ENCODE assay signal across 16 cellular contexts in the genomic region with DNA sequence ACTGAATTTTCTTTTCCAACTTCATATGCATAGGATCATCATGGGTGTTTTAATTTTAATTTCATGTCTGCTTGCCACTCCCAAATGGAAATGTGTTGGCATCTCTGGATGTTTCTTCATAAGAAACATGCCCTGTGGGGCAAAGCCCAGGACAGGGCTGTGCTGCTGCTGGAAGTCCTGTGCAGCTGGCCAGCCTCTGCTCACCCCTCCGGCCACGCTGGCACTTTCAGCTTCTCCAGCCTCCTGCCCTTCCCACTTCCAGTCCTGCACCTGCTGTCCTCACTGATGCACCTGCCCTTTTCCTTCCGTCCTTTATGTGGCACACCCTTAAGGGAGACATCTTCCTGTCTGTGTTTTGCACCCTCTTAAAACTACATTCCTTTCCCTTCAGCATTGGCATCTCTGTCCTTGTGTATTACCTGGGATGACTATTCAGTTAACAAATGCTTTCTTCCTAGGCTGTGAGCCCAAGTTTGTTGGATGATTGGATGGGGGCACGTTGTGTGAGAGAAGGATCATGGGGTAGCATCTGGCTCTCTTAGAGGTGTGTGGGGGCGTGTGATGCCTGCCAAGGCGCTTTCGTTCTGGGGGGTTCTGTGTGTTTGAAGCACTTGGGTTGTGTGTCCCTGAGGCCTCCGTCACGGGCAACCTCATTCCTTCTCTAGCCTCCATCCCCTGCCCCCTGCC. TPM values are rescaled to one million over a fixed set of nuclear protein-coding genes. Genes with fewer than 3 reads are reported as not detected.
DNase-seq lines count a peak whose midpoint lies in the region; ATAC-seq and TF ChIP-seq lines count a peak whose summit lies in the region.
"Had no signal": no experiment of that assay in that cellular context is flagged by ENCODE, and none has a peak within 500 bp of the region (broad histone marks: within the 10 kb centered on the region; RNA-seq: fewer than 3 reads in every experiment).

No MANE protein-coding gene starts in this region.

- H3K4me3 Mint-ChIP-seq in activated CD8-positive, alpha-beta T cell treated with anti-CD3 and anti-CD28 coated beads, Interleukin-2, amount 10 ng/mL, durations not matched to agents 7 days and 5 days, result no peak overlapping the region
- no peak overlapping the region for H3K4me3 Mint-ChIP-seq in activated CD4-positive, alpha-beta T cell treated with anti-CD3 and anti-CD28 coated beads, Interleukin-2, amount 10 ng/mL, durations not matched to agents 24 days and 14 days
- H3K4me3 Mint-ChIP-seq: activated CD8-positive, alpha-beta memory T cell treated with anti-CD3 and anti-CD28 coated beads, Interleukin-2, amount 10 ng/mL, durations not matched to agents 7 days and 5 days had no signal

- no peak overlapping the region for H3K27ac Mint-ChIP-seq in activated CD8-positive, alpha-beta T cell treated with anti-CD3 and anti-CD28 coated beads, Interleukin-2, amount 10 ng/mL, durations not matched to agents 7 days and 5 days
- no peak overlapping the region for H3K27ac Mint-ChIP-seq in activated CD4-positive, alpha-beta T cell treated with anti-CD3 and anti-CD28 coated beads, Interleukin-2, amount 10 ng/mL, durations not matched to agents 24 days and 14 days
- H3K27ac Mint-ChIP-seq: activated CD8-positive, alpha-beta memory T cell treated with anti-CD3 and anti-CD28 coated beads, Interleukin-2, amount 10 ng/mL, durations not matched to agents 7 days and 5 days had no signal

- no peaks in the 10 kb centered on the region for H3K9me3 ChIP-seq in mucosa of descending colon
- no peaks in the 10 kb centered on the region for H3K9me3 ChIP-seq in upper lobe of right lung

- H3K36me3 Mint-ChIP-seq in activated CD8-positive, alpha-beta T cell treated with anti-CD3 and anti-CD28 coated beads, Interleukin-2, amount 10 ng/mL, durations not matched to agents 7 days and 5 days (ENCODE audit: low read depth), result no peaks in the 10 kb centered on the region
- no peaks in the 10 kb centered on the region for H3K36me3 Mint-ChIP-seq in activated CD4-positive, alpha-beta T cell treated with anti-CD3 and anti-CD28 coated beads, Interleukin-2, amount 10 ng/mL, durations not matched to agents 24 days and 14 days (ENCODE audit: low read depth)
- H3K36me3 Mint-ChIP-seq: activated CD8-positive, alpha-beta memory T cell treated with anti-CD3 and anti-CD28 coated beads, Interleukin-2, amount 10 ng/mL, durations not matched to agents 7 days and 5 days had no signal

- no peaks in the 10 kb centered on the region for H3K9me3 Mint-ChIP-seq in activated CD8-positive, alpha-beta T cell treated with anti-CD3 and anti-CD28 coated beads, Interleukin-2, amount 10 ng/mL, durations not matched to agents 7 days and 5 days (ENCODE audit: insufficient read depth)
- no peaks in the 10 kb centered on the region for H3K9me3 Mint-ChIP-seq in activated CD4-positive, alpha-beta T cell treated with anti-CD3 and anti-CD28 coated beads, Interleukin-2, amount 10 ng/mL, durations not matched to agents 24 days and 14 days

- CTCF ChIA-PET in activated CD8-positive, alpha-beta T cell treated with anti-CD3 and anti-CD28 coated beads, Interleukin-2, amount 10 ng/mL, durations not matched to agents 7 days and 5 days (lab: Charles Lee), result no interaction called here

- H3K4me3 ChIP-seq in mucosa of descending colon, result no peak overlapping the region
- H3K4me3 ChIP-seq in upper lobe of right lung, result no peak overlapping the region
- H3K4me3 ChIP-seq: lung had no signal

- peaks cover 17% of the 10 kb centered on the region for H3K4me1 ChIP-seq in mucosa of descending colon (ENCODE audit: low read depth)
- H3K4me1 ChIP-seq in upper lobe of right lung, result peaks cover 30% of the 10 kb centered on the region

- intact Hi-C loops in mucosa of descending colon (cut with DNase I, micrococcal nuclease), result no loop called here
- intact Hi-C loops in upper lobe of right lung (cut with DNase I), result no loop called here
- intact Hi-C loops in activated CD4-positive, alpha-beta T cell treated with anti-CD3 and anti-CD28 coated beads, Interleukin-2, amount 10 ng/mL, durations not matched to agents 24 days and 14 days (cut with micrococcal nuclease), result loop anchor here (2.0 kb wide), 1 partner anchor 20 kb away; no protein-coding TSS in a partner anchor

- H3K27me3 Mint-ChIP-seq in activated CD8-positive, alpha-beta T cell treated with anti-CD3 and anti-CD28 coated beads, Interleukin-2, amount 10 ng/mL, durations not matched to agents 7 days and 5 days (ENCODE audit: low read depth), result peaks cover 82% of the 10 kb centered on the region
- peaks cover 76% of the 10 kb centered on the region for H3K27me3 Mint-ChIP-seq in activated CD4-positive, alpha-beta T cell treated with anti-CD3 and anti-CD28 coated beads, Interleukin-2, amount 10 ng/mL, durations not matched to agents 24 days and 14 days

- H3K27me3 ChIP-seq in upper lobe of right lung, result no peaks in the 10 kb centered on the region

- no peak overlapping the region for H3K27ac ChIP-seq in upper lobe of right lung

- TF ChIP-seq CTCF in mucosa of descending colon (IDR thresholded peaks at IDR 0.05) (no peak), upper lobe of right lung (IDR thresholded peaks at IDR 0.05) (no peak)

- DNase-seq in stimulated activated CD4-positive, alpha-beta T cell treated with anti-CD3 and anti-CD28 coated beads, Interleukin-4, amount 100 ng/mL, for 1 hour, result peak; percentile 8
- DNase-seq in stimulated activated CD4-positive, alpha-beta T cell treated with anti-CD3 and anti-CD28 coated beads, Interleukin-4, amount 100 ng/mL, for 24 hours, result no peak
- no peak for DNase-seq in activated CD8-positive, alpha-beta T cell treated with anti-CD3 and anti-CD28 coated beads, Interleukin-2, amount 10 ng/mL, durations not matched to agents 7 days and 5 days
- DNase-seq in mucosa of descending colon (no peak), upper lobe of right lung (no peak), activated gamma-delta T cell (lab: John Stamatoyannopoulos, UW) (no peak)
- no peak for DNase-seq in activated CD4-positive, alpha-beta T cell treated with anti-CD3 and anti-CD28 coated beads, Interleukin-2, amount 10 ng/mL, durations not matched to agents 24 days and 14 days
- DNase-seq: activated CD8-positive, alpha-beta memory T cell treated with anti-CD3 and anti-CD28 coated beads, Interleukin-2, amount 10 ng/mL, durations not matched to agents 7 days and 5 days; AML-193; amygdala; NCI-H1930; NCI-H82; occipital lobe had no signal

- peaks cover 23% of the 10 kb centered on the region for H3K4me1 Mint-ChIP-seq in activated CD8-positive, alpha-beta T cell treated with anti-CD3 and anti-CD28 coated beads, Interleukin-2, amount 10 ng/mL, durations not matched to agents 7 days and 5 days (ENCODE audit: low read depth)
- peaks cover 13% of the 10 kb centered on the region for H3K4me1 Mint-ChIP-seq in activated CD4-positive, alpha-beta T cell treated with anti-CD3 and anti-CD28 coated beads, Interleukin-2, amount 10 ng/mL, durations not matched to agents 24 days and 14 days

- H3K36me3 ChIP-seq in mucosa of descending colon (ENCODE audit: low read depth) (no peaks in the 10 kb centered on the region), upper lobe of right lung (no peaks in the 10 kb centered on the region)

- POLR2A ChIA-PET in activated CD8-positive, alpha-beta T cell treated with anti-CD3 and anti-CD28 coated beads, Interleukin-2, amount 10 ng/mL, durations not matched to agents 7 days and 5 days (lab: Charles Lee), result no interaction called here

- ATAC-seq in activated CD8-positive, alpha-beta T cell treated with anti-CD3 and anti-CD28 coated beads, Interleukin-2, amount 10 ng/mL, durations not matched to agents 7 days and 5 days, result peak; percentile 70
- ATAC-seq in mucosa of descending colon, result peak; percentile 64
- ATAC-seq in upper lobe of right lung, result no peak
- ATAC-seq in GM18870 (IDR thresholded peaks at IDR 0.05; ENCODE audit: unreplicated experiment), result no peak
- ATAC-seq: Right ventricle myocardium inferior had no signal

RNA-seq across cellular contexts. Expression of a gene that starts 56.8 kb away (rescaled TPM):
- under 1 TPM; 0.26 to 0.42 TPM for total RNA-seq in activated CD8-positive, alpha-beta T cell treated with anti-CD3 and anti-CD28 coated beads, Interleukin-2, amount 10 ng/mL, durations not matched to agents 7 days and 5 days
- total RNA-seq in mucosa of descending colon, result 100 to 1,000 TPM in 2 of 3 donors, 10 to 100 TPM in 1; 99.6 to 182 (median 102) TPM
- 47.4 TPM for total RNA-seq in upper lobe of right lung
- 0.21 and 0.43 TPM in 2 replicates for total RNA-seq in activated CD4-positive, alpha-beta T cell treated with anti-CD3 and anti-CD28 coated beads, Interleukin-2, amount 10 ng/mL, durations not matched to agents 24 days and 14 days

Comparison
In these comparisons a context has a peak if more than half of its experiments do, and no peak if none do; other contexts are left out.
1. ATAC-seq: peak in activated CD8-positive, alpha-beta T cell treated with anti-CD3 and anti-CD28 coated beads, Interleukin-2, amount 10 ng/mL, durations not matched to agents 7 days and 5 days (single experiment) and mucosa of descending colon (single experiment); none in upper lobe of right lung (single experiment) and GM18870 (single experiment).
2. RNA of a gene that starts 56.8 kb away (total RNA-seq): 99.6 to 182 TPM in mucosa of descending colon and 47.4 TPM in upper lobe of right lung (single experiment); 0.26 to 0.42 TPM in activated CD8-positive, alpha-beta T cell treated with anti-CD3 and anti-CD28 coated beads, Interleukin-2, amount 10 ng/mL, durations not matched to agents 7 days and 5 days and 0.21 to 0.43 TPM in activated CD4-positive, alpha-beta T cell treated with anti-CD3 and anti-CD28 coated beads, Interleukin-2, amount 10 ng/mL, durations not matched to agents 24 days and 14 days; every median in the first group is over 10 times any median in the second.